Comparison of ENCODE assay signal across 18 cellular contexts in genomic region chr13:48496796-48497195, GRCh38. TPM values are rescaled to one million over a fixed set of nuclear protein-coding genes. Genes with fewer than 3 reads are reported as not detected.
A peak's percentile ranks its signal among the peaks of the same experiment; 100 is the strongest.
DNase-seq lines count a peak whose midpoint lies in the region; ATAC-seq, FAIRE-seq and TF ChIP-seq lines count a peak whose summit lies in the region.
"Had no signal": no experiment of that assay in that cellular context is flagged by ENCODE, and none has a peak within 500 bp of the region (broad histone marks: within the 10 kb centered on the region; RNA-seq: fewer than 3 reads in every experiment).

No MANE protein-coding gene starts in this region.

- DNase-seq in CD4-positive, alpha-beta memory T cell = peak in 4 of 5 donors; percentile 20 to 40 (median 30)
- DNase-seq in GM19239 (ENCODE audit: insufficient read length, low spot score) (no peak), natural killer cell (peak; percentile 41), NCI-H128 (lab: John Stamatoyannopoulos, UW; ENCODE audit: unreplicated experiment) (no peak), pons (ENCODE audit: low spot score) (no peak), omental fat pad (ENCODE audit: low spot score) (no peak)
- DNase-seq in activated CD4-positive, alpha-beta memory T cell treated with anti-CD3 and anti-CD28 coated beads, Interleukin-2, amount 10 ng/mL, durations not matched to agents 7 days and 5 days = peak; percentile 86
- DNase-seq: activated naive CD4-positive, alpha-beta T cell treated with anti-CD3 and anti-CD28 coated beads, Interleukin-2, amount 50 U/mL, for 16 hours; dermis blood vessel endothelial cell; erythroblast; GOT3; left ventricle myocardium superior; NCI-H2171 treated with DMSO at 0.1 percent for 48 hours; NCI-H82; ovary; RPMI8226; testis; WERI-Rb-1 had no signal

- peak overlapping the region in 7 of 8 donors; percentile 49 to 74 (median 62) for H3K4me3 Mint-ChIP-seq in CD4-positive, alpha-beta memory T cell
- peak overlapping the region; percentile 61 for H3K4me3 Mint-ChIP-seq in activated CD4-positive, alpha-beta memory T cell treated with anti-CD3 and anti-CD28 coated beads, Interleukin-2, amount 10 ng/mL, durations not matched to agents 7 days and 5 days
- H3K4me3 Mint-ChIP-seq in natural killer cell = peak overlapping the region; percentile 80

- no peak for TF ChIP-seq CTCF in natural killer cell (IDR thresholded peaks at IDR 0.05)
- no peak for TF ChIP-seq CTCF in omental fat pad (IDR thresholded peaks at IDR 0.05)

- intact Hi-C loops in CD4-positive, alpha-beta memory T cell (cut with micrococcal nuclease) = no loop called here
- intact Hi-C loops in natural killer cell (cut with micrococcal nuclease) = loop anchor here (10.0 kb wide), 1 partner anchor 262 kb away; the partner anchor contains the start of gene ITM2B

- H3K36me3 Mint-ChIP-seq in CD4-positive, alpha-beta memory T cell = peaks cover 0 to 1% of the 10 kb centered on the region in 2 donors
- peaks cover 37% of the 10 kb centered on the region for H3K36me3 Mint-ChIP-seq in activated CD4-positive, alpha-beta memory T cell treated with anti-CD3 and anti-CD28 coated beads, Interleukin-2, amount 10 ng/mL, durations not matched to agents 7 days and 5 days (ENCODE audit: low read depth)
- H3K36me3 Mint-ChIP-seq in natural killer cell = no peaks in the 10 kb centered on the region

- peak overlapping the region; percentile 3 to 94 (median 81) for H3K27ac Mint-ChIP-seq in CD4-positive, alpha-beta memory T cell
- H3K27ac Mint-ChIP-seq in activated CD4-positive, alpha-beta memory T cell treated with anti-CD3 and anti-CD28 coated beads, Interleukin-2, amount 10 ng/mL, durations not matched to agents 7 days and 5 days = peak overlapping the region; percentile 85
- peak overlapping the region; percentile 69 to 90 for H3K27ac Mint-ChIP-seq in natural killer cell

- ATAC-seq in natural killer cell (peak in 1 of 3 donors; percentile 37), omental fat pad (ENCODE audit: low FRiP score) (no peak)
- ATAC-seq: left ventricle myocardium superior had no signal

- no peak overlapping the region for H3K27ac ChIP-seq in CD4-positive, alpha-beta memory T cell (ENCODE audit: low read depth, low read length)
- H3K27ac ChIP-seq: ovary, testis, WERI-Rb-1 had no signal

- H3K36me3 ChIP-seq in CD4-positive, alpha-beta memory T cell (ENCODE audit: insufficient read depth, low read length) = no peaks in the 10 kb centered on the region
- H3K36me3 ChIP-seq: ovary, WERI-Rb-1 had no signal

- no peaks in the 10 kb centered on the region for H3K9me3 Mint-ChIP-seq in CD4-positive, alpha-beta memory T cell
- H3K9me3 Mint-ChIP-seq in activated CD4-positive, alpha-beta memory T cell treated with anti-CD3 and anti-CD28 coated beads, Interleukin-2, amount 10 ng/mL, durations not matched to agents 7 days and 5 days = no peaks in the 10 kb centered on the region
- H3K9me3 Mint-ChIP-seq in natural killer cell = no peaks in the 10 kb centered on the region

- CTCF ChIA-PET in CD4-positive, alpha-beta memory T cell (lab: Charles Lee; ENCODE audit: partially characterized antibody) = interaction anchor here (0.6 to 1.9 kb wide), 3 partner anchors 10 to 96 kb away, joined by 3 to 4 read pairs (median 3); no protein-coding TSS in a partner anchor
- CTCF ChIA-PET in activated CD4-positive, alpha-beta memory T cell treated with anti-CD3 and anti-CD28 coated beads, Interleukin-2, amount 10 ng/mL, durations not matched to agents 7 days and 5 days (lab: Charles Lee) = interaction anchor here (1.5 to 4.1 kb wide), 3 partner anchors 65 to 96 kb away, joined by 4 to 32 read pairs (median 15); no protein-coding TSS in a partner anchor

- POLR2A ChIA-PET in CD4-positive, alpha-beta memory T cell (lab: Charles Lee; ENCODE audit: partially characterized antibody) = interaction anchor here (0.9 to 7.0 kb wide), 4 partner anchors 9 to 157 kb away, joined by 4 to 113 read pairs (median 21); partner anchors contain the start of genes CYSLTR2 and RCBTB2
- POLR2A ChIA-PET in activated CD4-positive, alpha-beta memory T cell treated with anti-CD3 and anti-CD28 coated beads, Interleukin-2, amount 10 ng/mL, durations not matched to agents 7 days and 5 days (lab: Charles Lee) = interaction anchor here (0.7 to 11.2 kb wide), 9 partner anchors 9 to 177 kb away, joined by 3 to 204 read pairs (median 13); partner anchors contain the start of genes LPAR6 and RCBTB2

- H3K9me3 ChIP-seq in CD4-positive, alpha-beta memory T cell (ENCODE audit: control insufficient read depth in 1 of 2, low read length in 2 of 2) = no peaks in the 10 kb centered on the region
- H3K9me3 ChIP-seq: ovary, testis had no signal

- H3K27me3 Mint-ChIP-seq in CD4-positive, alpha-beta memory T cell = no peaks in the 10 kb centered on the region
- H3K27me3 Mint-ChIP-seq in activated CD4-positive, alpha-beta memory T cell treated with anti-CD3 and anti-CD28 coated beads, Interleukin-2, amount 10 ng/mL, durations not matched to agents 7 days and 5 days = no peaks in the 10 kb centered on the region
- no peaks in the 10 kb centered on the region for H3K27me3 Mint-ChIP-seq in natural killer cell (ENCODE audit: low read depth in 2 of 2)

- no peak overlapping the region for H3K4me3 ChIP-seq in CD4-positive, alpha-beta memory T cell (ENCODE audit: low read length in 2 of 2)
- H3K4me3 ChIP-seq: ovary, testis had no signal

- FAIRE-seq in GM19239 (lab: Jason Lieb, UNC) = peak; percentile 73

- peaks cover 26 to 63% (median 44%) of the 10 kb centered on the region in 4 donors for H3K4me1 Mint-ChIP-seq in CD4-positive, alpha-beta memory T cell
- peaks cover 69% of the 10 kb centered on the region for H3K4me1 Mint-ChIP-seq in activated CD4-positive, alpha-beta memory T cell treated with anti-CD3 and anti-CD28 coated beads, Interleukin-2, amount 10 ng/mL, durations not matched to agents 7 days and 5 days
- H3K4me1 Mint-ChIP-seq in natural killer cell = peaks cover 49 to 54% of the 10 kb centered on the region in 2 donors

- H3K27me3 ChIP-seq in CD4-positive, alpha-beta memory T cell (ENCODE audit: insufficient read depth, low read length) = no peaks in the 10 kb centered on the region
- H3K27me3 ChIP-seq: ovary, testis had no signal

- H3K4me1 ChIP-seq in CD4-positive, alpha-beta memory T cell (ENCODE audit: insufficient read depth, low read length) = peaks cover 63% of the 10 kb centered on the region
- H3K4me1 ChIP-seq: testis had no signal

RNA-seq across cellular contexts. Expression of gene RCBTB2, which starts 36.1 kb away (rescaled TPM):
- 10 to 100 TPM; 23.9 to 25.7 TPM for total RNA-seq in CD4-positive, alpha-beta memory T cell
- 10 to 100 TPM; 33.7 to 46.5 TPM for polyA plus RNA-seq in CD4-positive, alpha-beta memory T cell
- total RNA-seq in activated CD4-positive, alpha-beta memory T cell treated with anti-CD3 and anti-CD28 coated beads, Interleukin-2, amount 10 ng/mL, durations not matched to agents 7 days and 5 days = 10 to 100 TPM; 35.6 TPM
- total RNA-seq in natural killer cell = 10 to 100 TPM; 21.9 to 27.1 (median 24.2) TPM
- total RNA-seq in omental fat pad = 10 to 100 TPM in 3 of 4 donors, 1 to 10 TPM in 1; 6.7 to 30.6 (median 13.0) TPM

Comparison
In these comparisons a context has a peak if more than half of its experiments do, and no peak if none do; other contexts are left out.
1. DNase-seq: peak in CD4-positive, alpha-beta memory T cell (4 of 5), activated CD4-positive, alpha-beta memory T cell treated with anti-CD3 and anti-CD28 coated beads, Interleukin-2, amount 10 ng/mL, durations not matched to agents 7 days and 5 days (single experiment) and natural killer cell (single experiment); none in GM19239 (single experiment), NCI-H128 (single experiment), pons (single experiment) and omental fat pad (single experiment).
2. Peak in every context shown above with its lines, with median percentiles within 50 percentile points of each other: H3K27ac Mint-ChIP-seq and H3K4me3 Mint-ChIP-seq.